Comparison of ENCODE assay signal across 30 cellular contexts in the genomic region with DNA sequence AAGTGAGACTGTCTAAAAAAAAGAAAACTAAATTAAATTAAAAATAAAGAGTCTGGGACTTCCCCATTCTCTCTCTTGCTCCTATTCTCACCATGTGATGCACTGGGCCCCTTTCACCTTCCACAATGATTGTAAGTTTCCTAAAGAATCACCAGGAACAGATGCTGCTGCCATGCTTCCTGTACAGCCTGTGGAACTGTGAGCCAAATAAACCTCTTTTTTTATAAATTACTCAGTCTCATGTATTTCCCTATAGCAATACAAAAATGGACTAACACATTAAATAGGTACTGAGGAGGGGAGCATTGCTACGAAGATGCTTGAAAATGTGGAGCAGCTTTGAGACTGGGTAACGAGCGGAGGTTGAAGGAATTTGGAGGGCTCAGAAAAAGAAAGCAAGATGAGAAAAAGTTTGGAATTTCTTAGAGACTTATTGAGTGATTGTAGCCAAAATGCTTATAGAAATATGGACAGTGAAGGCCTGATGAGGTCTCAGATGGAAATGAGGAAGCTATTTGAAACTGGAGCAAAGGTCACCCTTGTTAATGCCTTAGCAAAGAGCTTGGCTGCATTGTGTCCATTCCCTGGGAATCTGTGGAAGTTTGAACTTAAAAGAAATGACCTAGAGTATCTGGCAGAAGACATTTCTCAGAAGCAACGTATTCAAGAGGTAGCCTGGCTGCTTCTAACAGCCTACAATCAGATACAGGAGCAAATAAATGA.
"Had no signal": no experiment of that assay in that cellular context is flagged by ENCODE, and none has a peak within 500 bp of the region (broad histone marks: within the 10 kb centered on the region; RNA-seq: fewer than 3 reads in every experiment).

No MANE protein-coding gene starts in this region.

- DNase-seq: activated B cell treated with CpG ODN at 0.5 μM for 24 hours; activated CD4-positive, alpha-beta T cell treated with anti-CD3 and anti-CD28 coated beads for 1 hour; activated CD4-positive, alpha-beta T cell treated with anti-CD3 and anti-CD28 coated beads, Interleukin-2, amount 10 ng/mL, durations not matched to agents 24 days and 14 days; activated CD4-positive, alpha-beta T cell treated with anti-CD3 and anti-CD28 coated beads, Interleukin-2, amount 50 U/mL, for 48 hours; activated CD8-positive, alpha-beta memory T cell treated with anti-CD3 and anti-CD28 coated beads, Interleukin-2, amount 10 ng/mL, durations not matched to agents 7 days and 5 days; activated effector memory CD4-positive, alpha-beta T cell treated with Interleukin-2 at 50 U/mL for 16 hours; activated naive CD4-positive, alpha-beta T cell treated with Interleukin-2 at 50 U/mL for 16 hours; activated naive CD8-positive, alpha-beta T cell treated with anti-CD3 and anti-CD28 coated beads, Interleukin-2, amount 50 U/mL, for 24 hours; activated T-cell treated with anti-CD3 and anti-CD28 coated beads, Interleukin-2, amount 50 U/mL, for 24 hours; amniotic stem cell; body of pancreas; central memory CD4-positive, alpha-beta T cell; NCI-H1105; NCI-H1436; NCI-H1694 treated with DMSO at 0.1 percent for 48 hours; NCI-H2029 treated with DMSO at 0.1 percent for 48 hours; NCI-H510A treated with DMSO at 0.1 percent for 48 hours; NCI-H69; NK-92 treated with Interleukin-12 subunit alpha and Interleukin-12 subunit beta, amount 100 ng/mL, for 24 hours; Peyer's patch; Right ventricle myocardium superior; T-helper 17 cell; T-helper 9 cell had no signal

- H3K27ac Mint-ChIP-seq: activated B cell treated with CpG ODN at 0.5 μM for 24 hours; activated CD4-positive, alpha-beta T cell treated with anti-CD3 and anti-CD28 coated beads, Interleukin-2, amount 10 ng/mL, durations not matched to agents 24 days and 14 days; activated CD8-positive, alpha-beta memory T cell treated with anti-CD3 and anti-CD28 coated beads, Interleukin-2, amount 10 ng/mL, durations not matched to agents 7 days and 5 days; activated naive CD4-positive, alpha-beta T cell treated with anti-CD3 and anti-CD28 coated beads, Interleukin-2, amount 50 U/mL, for 72 hours; activated naive CD8-positive, alpha-beta T cell treated with anti-CD3 and anti-CD28 coated beads, Interleukin-2, amount 50 U/mL, for 24 hours; activated T-cell treated with anti-CD3 and anti-CD28 coated beads, Interleukin-2, amount 50 U/mL, for 24 hours; activated T-helper 1 cell treated with anti-CD3 and anti-CD28 coated beads, Interleukin-12 subunit alpha, Interleukin-12 subunit beta, Interleukin-2, Interleukin-4 antibody, amounts not matched to agents 30 ng/mL and 10 ng/mL and 1 ng/mL, durations not matched to agents 14 hours and 24 hours and 36 hours; T-helper 17 cell had no signal

- H3K27me3 ChIP-seq: ascending aorta, body of pancreas, Peyer's patch, SJSA1 had no signal

- H3K9me3 ChIP-seq: SJSA1 had no signal

- H3K4me1 ChIP-seq: ascending aorta, body of pancreas, Peyer's patch, SJSA1 had no signal

- ATAC-seq: activated CD8-positive, alpha-beta memory T cell treated with anti-CD3 and anti-CD28 coated beads, Interleukin-2, amount 10 ng/mL, durations not matched to agents 7 days and 5 days; activated naive CD4-positive, alpha-beta T cell treated with anti-CD3 and anti-CD28 coated beads, Interleukin-2, amount 50 U/mL, for 72 hours; activated naive CD8-positive, alpha-beta T cell treated with anti-CD3 and anti-CD28 coated beads, Interleukin-2, amount 50 U/mL, for 24 hours; body of pancreas; SK-N-SH treated with all-trans-retinoic acid at 6 μM for 48 hours; T-helper 17 cell had no signal

- H3K27me3 Mint-ChIP-seq: activated B cell treated with CpG ODN at 0.5 μM for 24 hours; activated CD4-positive, alpha-beta T cell treated with anti-CD3 and anti-CD28 coated beads, Interleukin-2, amount 10 ng/mL, durations not matched to agents 24 days and 14 days; activated CD8-positive, alpha-beta memory T cell treated with anti-CD3 and anti-CD28 coated beads, Interleukin-2, amount 10 ng/mL, durations not matched to agents 7 days and 5 days; activated naive CD8-positive, alpha-beta T cell treated with anti-CD3 and anti-CD28 coated beads, Interleukin-2, amount 50 U/mL, for 24 hours; activated T-cell treated with anti-CD3 and anti-CD28 coated beads, Interleukin-2, amount 50 U/mL, for 24 hours; T-helper 17 cell had no signal

- H3K4me1 Mint-ChIP-seq: activated CD4-positive, alpha-beta T cell treated with anti-CD3 and anti-CD28 coated beads, Interleukin-2, amount 10 ng/mL, durations not matched to agents 24 days and 14 days had no signal

- H3K4me3 Mint-ChIP-seq: activated B cell treated with CpG ODN at 0.5 μM for 24 hours; activated CD4-positive, alpha-beta T cell treated with anti-CD3 and anti-CD28 coated beads, Interleukin-2, amount 10 ng/mL, durations not matched to agents 24 days and 14 days; activated CD8-positive, alpha-beta memory T cell treated with anti-CD3 and anti-CD28 coated beads, Interleukin-2, amount 10 ng/mL, durations not matched to agents 7 days and 5 days; activated naive CD8-positive, alpha-beta T cell treated with anti-CD3 and anti-CD28 coated beads, Interleukin-2, amount 50 U/mL, for 24 hours; activated T-cell treated with anti-CD3 and anti-CD28 coated beads, Interleukin-2, amount 50 U/mL, for 24 hours; activated T-helper 1 cell treated with anti-CD3 and anti-CD28 coated beads, Interleukin-12 subunit alpha, Interleukin-12 subunit beta, Interleukin-2, Interleukin-4 antibody, amounts not matched to agents 30 ng/mL and 10 ng/mL and 1 ng/mL, durations not matched to agents 14 hours and 24 hours and 36 hours; T-helper 17 cell had no signal

- H3K36me3 ChIP-seq: SJSA1 had no signal

- H3K27ac ChIP-seq: ascending aorta, body of pancreas, KMS-11, Peyer's patch, RWPE1, SJSA1 had no signal

- H3K4me3 ChIP-seq: ascending aorta, body of pancreas, Peyer's patch, SJSA1 had no signal
